In the genomic region with DNA sequence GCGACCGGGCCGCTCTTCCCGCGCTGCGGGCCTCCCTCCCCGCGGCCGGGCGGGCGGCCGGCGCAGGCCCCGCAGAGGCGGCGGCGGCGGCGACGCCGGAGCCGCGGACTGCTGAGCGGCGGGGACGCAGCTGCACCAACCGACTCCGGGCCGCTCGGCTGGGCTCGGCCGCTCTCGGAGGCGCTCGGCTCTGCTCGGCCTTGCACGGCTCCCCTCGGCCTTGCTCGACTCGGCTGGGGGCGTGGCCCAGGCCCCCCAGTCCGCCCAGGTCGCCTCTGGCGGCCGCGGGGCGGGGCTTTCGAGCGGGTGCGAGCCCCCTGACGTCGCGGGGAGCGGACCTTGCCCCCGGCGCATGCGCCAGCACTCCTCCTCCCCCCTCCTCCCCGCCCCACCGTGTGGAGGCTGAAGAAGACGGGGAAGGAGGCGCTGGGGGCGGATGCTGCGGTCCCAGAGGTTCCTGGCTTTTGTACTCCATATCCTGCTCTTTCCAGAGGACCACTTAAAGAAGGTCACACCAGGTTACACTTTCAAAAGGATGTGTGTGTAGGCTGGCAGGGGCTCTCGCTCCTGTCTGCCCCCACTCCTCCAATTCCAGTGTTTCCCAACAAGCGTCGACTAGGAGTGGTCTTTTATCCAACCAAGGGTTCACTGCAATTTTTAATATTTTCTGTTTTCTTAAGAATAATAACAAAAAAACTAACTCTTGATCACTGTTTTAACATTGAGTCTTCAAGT, we compare ENCODE assay signal across 8 cellular contexts. TPM values are rescaled to one million over a fixed set of nuclear protein-coding genes. Genes with fewer than 3 reads are reported as not detected.
DNase-seq lines count a peak whose midpoint lies in the region; ATAC-seq, FAIRE-seq and TF ChIP-seq lines count a peak whose summit lies in the region.

A gene with protein sequence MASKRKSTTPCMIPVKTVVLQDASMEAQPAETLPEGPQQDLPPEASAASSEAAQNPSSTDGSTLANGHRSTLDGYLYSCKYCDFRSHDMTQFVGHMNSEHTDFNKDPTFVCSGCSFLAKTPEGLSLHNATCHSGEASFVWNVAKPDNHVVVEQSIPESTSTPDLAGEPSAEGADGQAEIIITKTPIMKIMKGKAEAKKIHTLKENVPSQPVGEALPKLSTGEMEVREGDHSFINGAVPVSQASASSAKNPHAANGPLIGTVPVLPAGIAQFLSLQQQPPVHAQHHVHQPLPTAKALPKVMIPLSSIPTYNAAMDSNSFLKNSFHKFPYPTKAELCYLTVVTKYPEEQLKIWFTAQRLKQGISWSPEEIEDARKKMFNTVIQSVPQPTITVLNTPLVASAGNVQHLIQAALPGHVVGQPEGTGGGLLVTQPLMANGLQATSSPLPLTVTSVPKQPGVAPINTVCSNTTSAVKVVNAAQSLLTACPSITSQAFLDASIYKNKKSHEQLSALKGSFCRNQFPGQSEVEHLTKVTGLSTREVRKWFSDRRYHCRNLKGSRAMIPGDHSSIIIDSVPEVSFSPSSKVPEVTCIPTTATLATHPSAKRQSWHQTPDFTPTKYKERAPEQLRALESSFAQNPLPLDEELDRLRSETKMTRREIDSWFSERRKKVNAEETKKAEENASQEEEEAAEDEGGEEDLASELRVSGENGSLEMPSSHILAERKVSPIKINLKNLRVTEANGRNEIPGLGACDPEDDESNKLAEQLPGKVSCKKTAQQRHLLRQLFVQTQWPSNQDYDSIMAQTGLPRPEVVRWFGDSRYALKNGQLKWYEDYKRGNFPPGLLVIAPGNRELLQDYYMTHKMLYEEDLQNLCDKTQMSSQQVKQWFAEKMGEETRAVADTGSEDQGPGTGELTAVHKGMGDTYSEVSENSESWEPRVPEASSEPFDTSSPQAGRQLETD (minus strand): TSS at position 196 of the 735 bp plus-strand sequence. CDS start 112,815 bp downstream, outside the sequence.

- H3K9ac ChIP-seq in mammary epithelial cell (ENCODE audit: insufficient read depth, low read length) (peak within 1 kb of the TSS; percentile 95), iPS-20b (ENCODE audit: low read depth, low read length) (peak within 1 kb of the TSS; percentile 79; the same call in 1 of the 2 replicates)

- intact Hi-C loops in mammary epithelial cell (cut with micrococcal nuclease), result loop anchor here (1.0 to 5.0 kb wide), 3 partner anchors 31 to 84 kb away; no protein-coding TSS in a partner anchor

- DNase-seq in AG04449 (ENCODE audit: low read depth, low spot score) (peak; percentile 63), NCI-H2227 (lab: John Stamatoyannopoulos, UW; ENCODE audit: unreplicated experiment) (peak; percentile 99), mammary epithelial cell (peak; percentile 95), small intestine (peak; percentile 98)

- H3K79me2 ChIP-seq in mammary epithelial cell (ENCODE audit: insufficient read depth, low read length), result peaks cover 42% of the 10 kb centered on the region

- peak; percentile 98 for ATAC-seq in GM18909 (IDR thresholded peaks at IDR 0.05; ENCODE audit: poor library complexity, unreplicated experiment)
- ATAC-seq in HG03159 (IDR thresholded peaks at IDR 0.05; ENCODE audit: unreplicated experiment), result peak; percentile 95

- H3K4me2 ChIP-seq in mammary epithelial cell (ENCODE audit: insufficient read depth, low read depth, low read length), result peak within 1 kb of the TSS; percentile 90

- H2AFZ ChIP-seq in mammary epithelial cell (ENCODE audit: low read depth, low read length), result peak within 1 kb of the TSS; percentile 93

- dilution Hi-C loops in mammary epithelial cell (cut with HindIII; ENCODE audit: low sequenced_read_pairs), result no loop called here

- H3K4me1 ChIP-seq in mammary epithelial cell (ENCODE audit: insufficient read depth, low read length), result peaks cover 16% of the 10 kb centered on the region
- H3K4me1 ChIP-seq in iPS-20b (ENCODE audit: insufficient read depth, low read length), result peaks cover 3% of the 10 kb centered on the region; the same call in 1 of the 2 replicates
- peaks cover 3 to 4% of the 10 kb centered on the region in 2 donors for H3K4me1 ChIP-seq in small intestine (ENCODE audit: control insufficient read depth in 2 of 2, insufficient read depth in 1 of 2, low read depth in 1 of 2, low read length in 1 of 2)

- no TSS peak for BruUV-seq in mammary epithelial cell (replicated peaks; lab: Mats Ljungman, UMichigan)

- POLR2A ChIA-PET in AG04449 (lab: Yijun Ruan, JAX), result interaction anchor here (3.3 kb wide), 1 partner anchor 12 kb away, joined by 20 read pairs; no protein-coding TSS in a partner anchor

- H3K4me3 ChIP-seq in AG04449 (ENCODE audit: low read depth, low read length) (peak within 1 kb of the TSS; percentile 86), WI38 (ENCODE audit: low read depth, low read length) (peak within 1 kb of the TSS; percentile 74), mammary epithelial cell (replicated peaks in 1 of 3; ENCODE audit: insufficient read depth in 1 of 3, low read depth in 2 of 3, low read length in 3 of 3) (peak within 1 kb of the TSS; percentile 79 to 94 (median 79)), iPS-20b (ENCODE audit: low read length) (peak within 1 kb of the TSS; percentile 78), small intestine (ENCODE audit: low read depth in 1 of 2, low read length in 2 of 2) (peak within 1 kb of the TSS; percentile 90 to 93)

- in situ Hi-C loops in mammary epithelial cell (cut with MboI; ENCODE audit: low sequenced_read_pairs in 2 of 2), result no loop called here

- TF ChIP-seq CTCF in AG04449 (IDR thresholded peaks at IDR 0.05; ENCODE audit: insufficient read depth, low read length, missing control alignments) (no peak), WI38 (IDR thresholded peaks at IDR 0.05; ENCODE audit: low read depth, low read length) (no peak), mammary epithelial cell (conservative IDR thresholded peaks at IDR 0.05 in 1 of 2, IDR thresholded peaks at IDR 0.05 in 1 of 2; ENCODE audit: extremely low read depth in 1 of 2, insufficient read depth in 1 of 2, low read depth in 1 of 2, low read length in 2 of 2) (no peak)

- H3K36me3 ChIP-seq in mammary epithelial cell (ENCODE audit: insufficient read depth, low read length) (no peaks in the 10 kb centered on the region), iPS-20b (ENCODE audit: insufficient read depth, low read depth, low read length) (no peaks in the 10 kb centered on the region), small intestine (ENCODE audit: control insufficient read depth in 2 of 2, insufficient read depth in 2 of 2, low read length in 2 of 2) (no peaks in the 10 kb centered on the region)

- CTCF ChIA-PET in AG04449 (lab: Yijun Ruan, JAX), result interaction anchor here (0.9 to 1.0 kb wide), 2 partner anchors 9 to 142 kb away, joined by 3 read pairs; no protein-coding TSS in a partner anchor
- CTCF ChIA-PET in mammary epithelial cell (lab: Charles Lee; ENCODE audit: low non-redundant PET), result no interaction called here

- no peaks in the 10 kb centered on the region for H3K27me3 ChIP-seq in mammary epithelial cell (ENCODE audit: insufficient read depth, low read length)
- H3K27me3 ChIP-seq in iPS-20b (ENCODE audit: insufficient read depth, low read length), result peaks cover 25% of the 10 kb centered on the region
- H3K27me3 ChIP-seq in small intestine (ENCODE audit: control insufficient read depth in 2 of 2, insufficient read depth in 2 of 2, low read length in 2 of 2), result no peaks in the 10 kb centered on the region

- FAIRE-seq in small intestine (lab: Jason Lieb, UNC), result no peak

- H3K27ac ChIP-seq in mammary epithelial cell (ENCODE audit: insufficient read depth, low read depth, low read length) (peak within 1 kb of the TSS; percentile 92), iPS-20b (ENCODE audit: low read length) (no peak within 1 kb of the TSS), small intestine (ENCODE audit: low read depth in 1 of 2, low read length in 1 of 2) (peak within 1 kb of the TSS; percentile 92 to 97)

- 4% methylated on average over 18 of the region's 66 CpGs for WGBS in mammary epithelial cell (ENCODE audit: low coverage, missing lambda C conversion rate)
- 0% methylated on average over 30 to 66 of the region's 66 CpGs for WGBS in small intestine, 3 donors

- H4K20me1 ChIP-seq in mammary epithelial cell (ENCODE audit: insufficient read depth, low read length), result no peaks in the 10 kb centered on the region

- H3K9me3 ChIP-seq in mammary epithelial cell (replicated peaks; ENCODE audit: insufficient read depth, low read length) (no peaks in the 10 kb centered on the region), iPS-20b (ENCODE audit: insufficient read depth, low read depth, low read length) (no peaks in the 10 kb centered on the region), small intestine (ENCODE audit: control insufficient read depth, low read depth) (no peaks in the 10 kb centered on the region)

RNA-seq across cellular contexts. Expression of the gene that starts here (rescaled TPM):
- 10 to 100 TPM; 27.0 to 39.7 TPM for total RNA-seq in mammary epithelial cell
- 15.3 TPM for polyA plus RNA-seq in mammary epithelial cell
- 49.7 TPM for polyA minus RNA-seq in mammary epithelial cell
- polyA plus RNA-seq in small intestine, result 10 to 100 TPM in 1 of 3 donors, 1 to 10 TPM in 2; 6.0 to 12.5 (median 7.8) TPM
